In genomic region chr3:76310661-76311060, GRCh38 we compare ENCODE assay signal across 24 cellular contexts.
A peak's percentile ranks its signal among the peaks of the same experiment; 100 is the strongest.
DNase-seq lines count a peak whose midpoint lies in the region; ATAC-seq, FAIRE-seq and TF ChIP-seq lines count a peak whose summit lies in the region.
"Had no signal": no experiment of that assay in that cellular context is flagged by ENCODE, and none has a peak within 500 bp of the region (broad histone marks: within the 10 kb centered on the region; RNA-seq: fewer than 3 reads in every experiment).

No MANE protein-coding gene starts in this region.

- H3K14ac ChIP-seq in IMR-90 (replicated peaks; ENCODE audit: low read depth, low read length) (peak overlapping the region; percentile 86; the same call in 1 of the 2 replicates), trophoblast cell (ENCODE audit: low read length) (no peak overlapping the region)

- H4K91ac ChIP-seq in IMR-90 (ENCODE audit: insufficient read depth, low read depth, low read length) (peak overlapping the region; percentile 43), trophoblast cell (ENCODE audit: low read depth, low read length) (no peak overlapping the region)

- peak overlapping the region; percentile 28 for H4K5ac ChIP-seq in IMR-90 (ENCODE audit: low read depth, low read length)

- peak overlapping the region; percentile 69 for H3K4ac ChIP-seq in IMR-90 (ENCODE audit: low read depth, low read length)
- no peak overlapping the region for H3K4ac ChIP-seq in trophoblast cell (ENCODE audit: low read depth, low read length)

- peak overlapping the region; percentile 5 for H3K18ac ChIP-seq in IMR-90 (ENCODE audit: low read depth, low read length)
- no peak overlapping the region for H3K18ac ChIP-seq in trophoblast cell (ENCODE audit: low read length)

- TF ChIP-seq POLR2A in IMR-90 (IDR thresholded peaks at IDR 0.05; ENCODE audit: low read depth, low read length) (no peak), suprapubic skin (IDR thresholded peaks at IDR 0.05) (no peak), erythroblast (IDR thresholded peaks at IDR 0.05; ENCODE audit: low read length) (no peak)

- H4K20me1 ChIP-seq in IMR-90 (ENCODE audit: insufficient read depth, low read length), result no peaks in the 10 kb centered on the region

- H3K27ac ChIP-seq in IMR-90 (ENCODE audit: insufficient read depth, low read length), result peak overlapping the region; percentile 55
- H3K27ac ChIP-seq in angular gyrus (ENCODE audit: low read depth, low read length), result peak overlapping the region; percentile 8
- peak overlapping the region; percentile 30 to 41 for H3K27ac ChIP-seq in left lung
- peak overlapping the region; percentile 67 for H3K27ac ChIP-seq in suprapubic skin
- no peak overlapping the region for H3K27ac ChIP-seq in trophoblast cell (ENCODE audit: low read depth, low read length)
- H3K27ac ChIP-seq: gastrocnemius medialis, HL-60, VCaP had no signal

- TF ChIP-seq EP300 in suprapubic skin (IDR thresholded peaks at IDR 0.05), result no peak

- H3K4me2 ChIP-seq in IMR-90 (ENCODE audit: low read depth, low read length), result peak overlapping the region; percentile 66
- no peak overlapping the region for H3K4me2 ChIP-seq in trophoblast cell (ENCODE audit: low read length)

- TF ChIP-seq RAD21 in IMR-90 (IDR thresholded peaks at IDR 0.05; ENCODE audit: low read length), result no peak

- CTCF ChIA-PET in IMR-90 (lab: Yijun Ruan, JAX), result interaction anchor here (0.5 to 0.8 kb wide), 2 partner anchors 41 to 456 kb away, joined by 3 read pairs; no protein-coding TSS in a partner anchor

- no peak overlapping the region for H2BK12ac ChIP-seq in trophoblast cell (ENCODE audit: low read length)

- POLR2A ChIA-PET in IMR-90 (lab: Charles Lee; ENCODE audit: unreplicated experiment), result interaction anchor here (0.5 kb wide), 1 partner anchor 289 kb away, joined by 4 read pairs; no protein-coding TSS in a partner anchor

- H3K9me3 ChIP-seq in IMR-90 (ENCODE audit: control insufficient read depth, insufficient read depth, low read length) (no peaks in the 10 kb centered on the region), left lung (peaks cover 0 to under 1% of the 10 kb centered on the region in 2 donors), suprapubic skin (no peaks in the 10 kb centered on the region), trophoblast cell (ENCODE audit: insufficient read depth, low read depth, low read length) (no peaks in the 10 kb centered on the region)
- H3K9me3 ChIP-seq: gastrocnemius medialis had no signal

- H3K4me1 ChIP-seq in IMR-90 (ENCODE audit: control insufficient read depth, insufficient read depth, low read length), result peaks cover 9% of the 10 kb centered on the region
- H3K4me1 ChIP-seq in left lung, result no peaks in the 10 kb centered on the region
- peaks cover 12% of the 10 kb centered on the region for H3K4me1 ChIP-seq in suprapubic skin
- H3K4me1 ChIP-seq in trophoblast cell (ENCODE audit: control insufficient read depth in 1 of 2, insufficient read depth in 2 of 2, low read length in 2 of 2), result no peaks in the 10 kb centered on the region
- H3K4me1 ChIP-seq: breast epithelium, gastrocnemius medialis had no signal

- H2BK5ac ChIP-seq in IMR-90 (ENCODE audit: low read depth, low read length, poor library complexity, severe bottlenecking) (peak overlapping the region; percentile 39), trophoblast cell (ENCODE audit: low read depth, low read length, poor library complexity) (no peak overlapping the region)

- ATAC-seq in IMR-90 (ENCODE audit: low read depth) (peak; percentile 19), left lung (peak; percentile 41)
- ATAC-seq: gastrocnemius medialis; natural killer cell treated with Interleukin-12 subunit alpha and Interleukin-12 subunit beta and Interleukin-15 and Interleukin-18, amount 100 ng/mL, for 72 hours had no signal

- H3K23ac ChIP-seq in IMR-90 (ENCODE audit: low read depth, low read length) (peak overlapping the region; percentile 78), trophoblast cell (ENCODE audit: low read length) (no peak overlapping the region)

- no peak overlapping the region for H4K12ac ChIP-seq in trophoblast cell (ENCODE audit: low read depth, low read length)

- H3K36me3 ChIP-seq in IMR-90 (ENCODE audit: control insufficient read depth, insufficient read depth, low read length) (no peaks in the 10 kb centered on the region), left lung (no peaks in the 10 kb centered on the region), suprapubic skin (no peaks in the 10 kb centered on the region), trophoblast cell (ENCODE audit: control insufficient read depth in 1 of 2, insufficient read depth in 2 of 2, low read length in 2 of 2) (no peaks in the 10 kb centered on the region)
- H3K36me3 ChIP-seq: breast epithelium, gastrocnemius medialis had no signal

- intact Hi-C loops in IMR-90 (cut with micrococcal nuclease), result loop anchor here (1.0 to 10.0 kb wide), 3 partner anchors 94 to 277 kb away; no protein-coding TSS in a partner anchor
- intact Hi-C loops in left lung (cut with DNase I), result no loop called here

- H3K4me3 ChIP-seq in IMR-90 (ENCODE audit: insufficient read depth, low read depth, low read length), result peak overlapping the region; percentile 39
- H3K4me3 ChIP-seq in left lung, result no peak overlapping the region
- H3K4me3 ChIP-seq in suprapubic skin, result peak overlapping the region; percentile 18
- no peak overlapping the region for H3K4me3 ChIP-seq in trophoblast cell (ENCODE audit: low read depth, low read length)
- H3K4me3 ChIP-seq: gastrocnemius medialis had no signal

- dilution Hi-C loops in IMR-90 (cut with HindIII; ENCODE audit: low sequenced_read_pairs, unreplicated experiment), result no loop called here

- in situ Hi-C loops in IMR-90 (cut with MboI; ENCODE audit: low sequenced_read_pairs), result no loop called here

- 0% methylated on average over 2 of the region's 7 CpGs; no CpG with 5 or more reads in 1 of the 2 experiments for WGBS in IMR-90 (ENCODE audit: extremely low coverage in 2 of 2, insufficient read length in 1 of 2), 2 experiments
- WGBS in suprapubic skin, result 56% methylated on average over 7 of the region's 7 CpGs
- WGBS in trophoblast cell (ENCODE audit: extremely low coverage, insufficient coverage, insufficient read length), result no CpG with 5 or more reads among the region's 7 CpGs

- no peaks in the 10 kb centered on the region; a peak in 2 of 4 replicates for H3K79me1 ChIP-seq in IMR-90 (ENCODE audit: low read depth in 1 of 2, low read length in 2 of 2)
- H3K79me1 ChIP-seq in trophoblast cell (ENCODE audit: low read length), result no peaks in the 10 kb centered on the region

- peak overlapping the region; percentile 74; the same call in 1 of the 2 replicates for H2BK20ac ChIP-seq in IMR-90 (ENCODE audit: low read depth, low read length)

- peak overlapping the region; percentile 88 for H3K9ac ChIP-seq in IMR-90 (ENCODE audit: low read depth, low read length)
- H3K9ac ChIP-seq in trophoblast cell (ENCODE audit: low read length), result no peak overlapping the region

- H4K8ac ChIP-seq in IMR-90 (ENCODE audit: low read depth in 2 of 2, low read length in 2 of 2), result peak overlapping the region; percentile 19 to 76
- no peak overlapping the region for H4K8ac ChIP-seq in trophoblast cell (ENCODE audit: low read depth, low read length)

- H2AK9ac ChIP-seq in IMR-90 (replicated peaks; ENCODE audit: low read depth, low read length, poor library complexity), result no peak overlapping the region

- H3K9me1 ChIP-seq in IMR-90 (ENCODE audit: insufficient read depth, low read length), result 0 out of 2 replicates have a peak, but pooled peaks cover 8% of the 10 kb centered on the region

- H2AK5ac ChIP-seq in IMR-90 (ENCODE audit: low read depth, low read length), result no peak overlapping the region
- H2AK5ac ChIP-seq in trophoblast cell (ENCODE audit: low read length), result no peak overlapping the region

- no peaks in the 10 kb centered on the region for H3K79me2 ChIP-seq in trophoblast cell (ENCODE audit: control insufficient read depth, insufficient read depth, low read length, poor library complexity)

- H2BK15ac ChIP-seq in IMR-90 (ENCODE audit: low read depth, low read length), result peak overlapping the region; percentile 22; the same call in 2 of the 3 replicates

- H2BK120ac ChIP-seq in IMR-90 (ENCODE audit: low read depth, low read length), result peak overlapping the region; percentile 89
- no peak overlapping the region for H2BK120ac ChIP-seq in trophoblast cell (ENCODE audit: insufficient read depth, low read length, poor library complexity)

- no peak for FAIRE-seq in GM19239 (lab: Jason Lieb, UNC)
- FAIRE-seq: small intestine had no signal

- peak overlapping the region; percentile 60 for H3K56ac ChIP-seq in IMR-90 (ENCODE audit: extremely low read depth, insufficient read depth, low read length)

- peak overlapping the region; percentile 82 for H2AFZ ChIP-seq in IMR-90 (replicated peaks; ENCODE audit: low read length, poor library complexity)
- no peak overlapping the region for H2AFZ ChIP-seq in trophoblast cell (ENCODE audit: insufficient read depth, low read length, poor library complexity)

- no peak for TF ChIP-seq CTCF in IMR-90 (conservative IDR thresholded peaks at IDR 0.05; ENCODE audit: low read depth, low read length)
- no peak for TF ChIP-seq CTCF in left lung (IDR thresholded peaks at IDR 0.05)
- TF ChIP-seq CTCF in suprapubic skin (IDR thresholded peaks at IDR 0.05), result no peak

- DNase-seq in IMR-90 (no peak), left lung (no peak), suprapubic skin (ENCODE audit: low spot score in 2 of 2) (no peak), erythroblast (lab: John Stamatoyannopoulos, UW) (no peak), GM19239 (ENCODE audit: insufficient read length, low spot score) (no peak), trophoblast cell (no peak), NCI-H146 (lab: John Stamatoyannopoulos, UW) (no peak)
- DNase-seq: activated CD4-positive, alpha-beta T cell treated with anti-CD3 and anti-CD28 coated beads, Interleukin-2, amount 50 U/mL, for 1 hour; activated CD8-positive, alpha-beta memory T cell treated with anti-CD3 and anti-CD28 coated beads, Interleukin-2, amount 50 U/mL, for 4 hours; EL; gastrocnemius medialis; midbrain; NCI-H2171 treated with DMSO at 0.1 percent for 48 hours; NCI-H526; SHP77; small intestine; stimulated activated CD4-positive, alpha-beta T cell treated with anti-CD3 and anti-CD28 coated beads, Interleukin-2, amount 100 ng/mL, for 48 hours; stimulated activated naive CD4-positive, alpha-beta T cell treated with Interleukin-2 at 50 U/mL for 16 hours; T-helper 2 cell had no signal

- BruUV-seq in IMR-90 (replicated peaks; lab: Mats Ljungman, UMichigan), result no TSS peak

- H3K27me3 ChIP-seq in IMR-90 (ENCODE audit: control insufficient read depth, insufficient read depth, low read length) (no peaks in the 10 kb centered on the region), left lung (no peaks in the 10 kb centered on the region), suprapubic skin (no peaks in the 10 kb centered on the region), trophoblast cell (ENCODE audit: insufficient read depth, low read length) (no peaks in the 10 kb centered on the region)
- H3K27me3 ChIP-seq: breast epithelium, gastrocnemius medialis had no signal

TF ChIP-seq in IMR-90, 13 proteins besides CTCF, POLR2A, EP300 and RAD21 (continues in another document):
- TF ChIP-seq NFE2L2 (IDR thresholded peaks at IDR 0.05; ENCODE audit: low read depth, low read length), result no peak

Comparison
In these comparisons a context has a peak if more than half of its experiments do, and no peak if none do; other contexts are left out.
1. H3K4me3 ChIP-seq: peak in IMR-90 (single experiment) and suprapubic skin (single experiment); none in left lung (0 of 2) and trophoblast cell (single experiment).